ENCODE assay signal across 1 cellular context in the genomic region with DNA sequence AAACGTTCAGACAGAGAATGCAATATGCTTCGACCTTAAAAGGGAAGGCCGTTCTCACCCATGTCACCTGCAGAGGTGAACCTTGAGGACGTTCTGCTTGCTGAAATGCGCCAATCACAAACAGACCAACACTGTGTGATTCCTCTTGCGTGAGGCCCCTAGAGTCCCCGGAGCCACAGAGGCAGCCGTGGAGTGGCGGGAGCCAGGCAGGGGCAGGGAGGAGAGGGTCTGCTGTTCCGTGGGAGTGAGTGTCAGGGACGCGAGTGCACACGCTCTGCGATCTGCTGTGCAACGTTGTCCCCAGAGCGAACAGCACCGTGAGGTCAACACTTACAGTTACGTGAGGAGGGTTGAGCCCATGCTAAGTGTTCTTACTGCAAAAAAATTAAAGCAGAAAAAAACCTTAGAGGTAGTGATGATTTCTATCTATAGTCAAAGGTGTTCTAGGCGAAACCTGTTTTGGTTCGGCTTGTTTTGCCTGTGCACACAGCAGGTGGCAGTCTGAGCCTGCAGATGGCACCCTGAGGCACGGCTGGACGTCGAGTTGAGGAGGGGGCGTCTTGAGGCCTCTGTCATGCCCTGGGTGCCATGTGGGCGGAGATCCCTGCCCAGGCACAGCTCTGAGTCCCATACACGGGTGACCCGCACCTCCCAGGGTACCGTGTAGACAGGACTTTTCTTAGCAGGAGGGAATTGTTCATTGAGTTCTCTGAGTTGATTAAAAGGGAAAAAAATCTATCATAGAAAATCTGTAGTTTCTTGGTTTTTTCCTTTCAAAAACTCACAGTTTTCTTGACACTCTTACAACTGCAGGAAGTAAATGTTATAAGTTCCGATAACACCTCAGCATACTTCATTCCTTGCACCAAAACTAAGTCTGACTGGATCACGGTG.
TF ChIP-seq lines count a peak whose summit lies in the region.

No MANE protein-coding gene starts in this region.

TF ChIP-seq in GM12878, 131 proteins besides CTCF, POLR2A, EP300 and RAD21 (continued from another document):
- TF ChIP-seq, protein P1, sequence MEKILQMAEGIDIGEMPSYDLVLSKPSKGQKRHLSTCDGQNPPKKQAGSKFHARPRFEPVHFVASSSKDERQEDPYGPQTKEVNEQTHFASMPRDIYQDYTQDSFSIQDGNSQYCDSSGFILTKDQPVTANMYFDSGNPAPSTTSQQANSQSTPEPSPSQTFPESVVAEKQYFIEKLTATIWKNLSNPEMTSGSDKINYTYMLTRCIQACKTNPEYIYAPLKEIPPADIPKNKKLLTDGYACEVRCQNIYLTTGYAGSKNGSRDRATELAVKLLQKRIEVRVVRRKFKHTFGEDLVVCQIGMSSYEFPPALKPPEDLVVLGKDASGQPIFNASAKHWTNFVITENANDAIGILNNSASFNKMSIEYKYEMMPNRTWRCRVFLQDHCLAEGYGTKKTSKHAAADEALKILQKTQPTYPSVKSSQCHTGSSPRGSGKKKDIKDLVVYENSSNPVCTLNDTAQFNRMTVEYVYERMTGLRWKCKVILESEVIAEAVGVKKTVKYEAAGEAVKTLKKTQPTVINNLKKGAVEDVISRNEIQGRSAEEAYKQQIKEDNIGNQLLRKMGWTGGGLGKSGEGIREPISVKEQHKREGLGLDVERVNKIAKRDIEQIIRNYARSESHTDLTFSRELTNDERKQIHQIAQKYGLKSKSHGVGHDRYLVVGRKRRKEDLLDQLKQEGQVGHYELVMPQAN (conservative IDR thresholded peaks at IDR 0.05), result no peak
- TF ChIP-seq SRF (IDR thresholded peaks at IDR 0.05; ENCODE audit: low read depth in 2 of 2, low read length in 2 of 2), result no peak
- no peak for TF ChIP-seq HDAC2 (IDR thresholded peaks at IDR 0.05)
- TF ChIP-seq, protein P2, sequence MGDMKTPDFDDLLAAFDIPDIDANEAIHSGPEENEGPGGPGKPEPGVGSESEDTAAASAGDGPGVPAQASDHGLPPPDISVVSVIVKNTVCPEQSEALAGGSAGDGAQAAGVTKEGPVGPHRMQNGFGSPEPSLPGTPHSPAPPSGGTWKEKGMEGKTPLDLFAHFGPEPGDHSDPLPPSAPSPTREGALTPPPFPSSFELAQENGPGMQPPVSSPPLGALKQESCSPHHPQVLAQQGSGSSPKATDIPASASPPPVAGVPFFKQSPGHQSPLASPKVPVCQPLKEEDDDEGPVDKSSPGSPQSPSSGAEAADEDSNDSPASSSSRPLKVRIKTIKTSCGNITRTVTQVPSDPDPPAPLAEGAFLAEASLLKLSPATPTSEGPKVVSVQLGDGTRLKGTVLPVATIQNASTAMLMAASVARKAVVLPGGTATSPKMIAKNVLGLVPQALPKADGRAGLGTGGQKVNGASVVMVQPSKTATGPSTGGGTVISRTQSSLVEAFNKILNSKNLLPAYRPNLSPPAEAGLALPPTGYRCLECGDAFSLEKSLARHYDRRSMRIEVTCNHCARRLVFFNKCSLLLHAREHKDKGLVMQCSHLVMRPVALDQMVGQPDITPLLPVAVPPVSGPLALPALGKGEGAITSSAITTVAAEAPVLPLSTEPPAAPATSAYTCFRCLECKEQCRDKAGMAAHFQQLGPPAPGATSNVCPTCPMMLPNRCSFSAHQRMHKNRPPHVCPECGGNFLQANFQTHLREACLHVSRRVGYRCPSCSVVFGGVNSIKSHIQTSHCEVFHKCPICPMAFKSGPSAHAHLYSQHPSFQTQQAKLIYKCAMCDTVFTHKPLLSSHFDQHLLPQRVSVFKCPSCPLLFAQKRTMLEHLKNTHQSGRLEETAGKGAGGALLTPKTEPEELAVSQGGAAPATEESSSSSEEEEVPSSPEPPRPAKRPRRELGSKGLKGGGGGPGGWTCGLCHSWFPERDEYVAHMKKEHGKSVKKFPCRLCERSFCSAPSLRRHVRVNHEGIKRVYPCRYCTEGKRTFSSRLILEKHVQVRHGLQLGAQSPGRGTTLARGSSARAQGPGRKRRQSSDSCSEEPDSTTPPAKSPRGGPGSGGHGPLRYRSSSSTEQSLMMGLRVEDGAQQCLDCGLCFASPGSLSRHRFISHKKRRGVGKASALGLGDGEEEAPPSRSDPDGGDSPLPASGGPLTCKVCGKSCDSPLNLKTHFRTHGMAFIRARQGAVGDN (IDR thresholded peaks at IDR 0.05), result no peak
- TF ChIP-seq, protein P3, sequence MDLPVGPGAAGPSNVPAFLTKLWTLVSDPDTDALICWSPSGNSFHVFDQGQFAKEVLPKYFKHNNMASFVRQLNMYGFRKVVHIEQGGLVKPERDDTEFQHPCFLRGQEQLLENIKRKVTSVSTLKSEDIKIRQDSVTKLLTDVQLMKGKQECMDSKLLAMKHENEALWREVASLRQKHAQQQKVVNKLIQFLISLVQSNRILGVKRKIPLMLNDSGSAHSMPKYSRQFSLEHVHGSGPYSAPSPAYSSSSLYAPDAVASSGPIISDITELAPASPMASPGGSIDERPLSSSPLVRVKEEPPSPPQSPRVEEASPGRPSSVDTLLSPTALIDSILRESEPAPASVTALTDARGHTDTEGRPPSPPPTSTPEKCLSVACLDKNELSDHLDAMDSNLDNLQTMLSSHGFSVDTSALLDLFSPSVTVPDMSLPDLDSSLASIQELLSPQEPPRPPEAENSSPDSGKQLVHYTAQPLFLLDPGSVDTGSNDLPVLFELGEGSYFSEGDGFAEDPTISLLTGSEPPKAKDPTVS (IDR thresholded peaks at IDR 0.05; ENCODE audit: low read depth, low read length), result no peak
- no peak for TF ChIP-seq BRCA1 (IDR thresholded peaks at IDR 0.05; ENCODE audit: low read depth, low read length)
